In genomic region chr16:57801856-57802634, GRCh38 we compare ENCODE assay signal across 8 cellular contexts. TPM values are rescaled to one million over a fixed set of nuclear protein-coding genes. Genes with fewer than 3 reads are reported as not detected.
DNase-seq lines count a peak whose midpoint lies in the region; ATAC-seq and TF ChIP-seq lines count a peak whose summit lies in the region.

Gene KIFC3, minus strand, starts transcription at chr16:57802491. Its CDS starts 4,248 bp downstream, at chr16:57798243.

- in situ Hi-C loops in transverse colon (cut with MboI; ENCODE audit: low pct_ligation_motif_present in 1 of 4, low pct_unique_long_range_greater_than_20kb in 1 of 4, low sequenced_read_pairs in 3 of 4): no loop called here

- intact Hi-C loops in right cardiac atrium (cut with DNase I): no loop called here
- intact Hi-C loops in prostate gland (cut with DNase I): loop anchor here (5.0 kb wide), 2 partner anchors 45 to 60 kb away; no protein-coding TSS in a partner anchor
- intact Hi-C loops in transverse colon (cut with DNase I; ENCODE audit: low total_unique reads): no loop called here

- peak within 1 kb of the TSS; percentile 15; the same call in 1 of the 2 replicates for H3K9ac ChIP-seq in HUES48 (ENCODE audit: low read depth, low read length)

- TF ChIP-seq EP300 in transverse colon (IDR thresholded peaks at IDR 0.05; ENCODE audit: low read depth): no peak

- peak within 1 kb of the TSS; percentile 74 for H3K27ac ChIP-seq in HUES48 (ENCODE audit: low read depth, low read length)
- H3K27ac ChIP-seq in right cardiac atrium (ENCODE audit: low read length): peak within 1 kb of the TSS; percentile 71
- peak within 1 kb of the TSS; percentile 75 to 77 for H3K27ac ChIP-seq in prostate gland
- peak within 1 kb of the TSS; percentile 80 to 87 (median 82) for H3K27ac ChIP-seq in transverse colon

- 1% methylated on average over 90 of the region's 90 CpGs for WGBS in right cardiac atrium
- WGBS in prostate gland: 3% methylated on average over 44 of the region's 90 CpGs
- 11% methylated on average over 16 of the region's 90 CpGs; no CpG with 5 or more reads in 1 of the 2 donors for WGBS in transverse colon (ENCODE audit: low coverage in 1 of 2), 2 donors

- TF ChIP-seq CTCF in prostate gland (IDR thresholded peaks at IDR 0.05) (peak in 2 of 4 experiments; percentile 27 to 55), transverse colon (IDR thresholded peaks at IDR 0.05) (peak in 2 of 5 experiments; percentile 11 to 13)

- H3K4me3 ChIP-seq in HUES48 (ENCODE audit: low read depth, low read length): peak within 1 kb of the TSS; percentile 66
- H3K4me3 ChIP-seq in right cardiac atrium (ENCODE audit: low read length): peak within 1 kb of the TSS; percentile 68
- H3K4me3 ChIP-seq in prostate gland: peak within 1 kb of the TSS; percentile 43 to 47
- peak within 1 kb of the TSS; percentile 37 to 63 (median 53) for H3K4me3 ChIP-seq in transverse colon

- H3K9me3 ChIP-seq in HUES48 (ENCODE audit: control insufficient read depth, insufficient read depth, low read length) (no peaks in the 10 kb centered on the region), right cardiac atrium (ENCODE audit: control insufficient read depth, low read length) (no peaks in the 10 kb centered on the region), prostate gland (no peaks in the 10 kb centered on the region), transverse colon (no peaks in the 10 kb centered on the region)

- DNase-seq in COR-L47 (lab: John Stamatoyannopoulos, UW): peak; percentile 77
- DNase-seq in T1000 (lab: John Stamatoyannopoulos, UW): peak; percentile 60
- DNase-seq in anterior cingulate cortex (lab: John Stamatoyannopoulos, UW): peak in 49 of 58 donors; percentile 39 to 90 (median 77)
- peak; percentile 91 to 97 (median 96) for DNase-seq in right cardiac atrium
- peak; percentile 52 for DNase-seq in prostate gland (ENCODE audit: low spot score)
- peak; percentile 74 for DNase-seq in transverse colon
- no peak for DNase-seq in NCI-H2029 treated with DMSO at 0.1 percent for 48 hours (lab: John Stamatoyannopoulos, UW)

- peak; percentile 64 for ATAC-seq in right cardiac atrium

- TF ChIP-seq POLR2A in prostate gland (IDR thresholded peaks at IDR 0.05) (no peak), transverse colon (IDR thresholded peaks at IDR 0.05) (no peak)

- H3K36me3 ChIP-seq in HUES48 (ENCODE audit: control insufficient read depth, insufficient read depth, low read length) (no peaks in the 10 kb centered on the region), prostate gland (no peaks in the 10 kb centered on the region), transverse colon (no peaks in the 10 kb centered on the region)

- H3K4me1 ChIP-seq in HUES48 (ENCODE audit: control insufficient read depth, insufficient read depth, low read length) (peaks cover 41% of the 10 kb centered on the region), right cardiac atrium (ENCODE audit: control insufficient read depth, insufficient read depth, low read length) (peaks cover 20% of the 10 kb centered on the region), prostate gland (replicated peaks) (no peaks in the 10 kb centered on the region), transverse colon (peaks cover 12 to 61% (median 34%) of the 10 kb centered on the region in 4 donors)

- H3K27me3 ChIP-seq in HUES48 (ENCODE audit: control insufficient read depth, insufficient read depth, low read length): peaks cover 35% of the 10 kb centered on the region
- no peaks in the 10 kb centered on the region for H3K27me3 ChIP-seq in right cardiac atrium (ENCODE audit: control insufficient read depth, insufficient read depth)
- H3K27me3 ChIP-seq in prostate gland (replicated peaks; ENCODE audit: insufficient read depth): no peaks in the 10 kb centered on the region
- H3K27me3 ChIP-seq in transverse colon: peaks cover 87% of the 10 kb centered on the region

RNA-seq across cellular contexts. Expression of gene KIFC3, which starts in this region (rescaled TPM):
- total RNA-seq in right cardiac atrium (10 to 100 TPM; 45.8 to 67.5 (median 50.0) TPM), prostate gland (10 to 100 TPM; 16.3 to 79.5 TPM), transverse colon (10 to 100 TPM in 2 of 4 donors, 1 to 10 TPM in 2; 5.2 to 46.8 (median 13.5) TPM)
- polyA plus RNA-seq in right cardiac atrium: 39.9 TPM
